ENCODE assay signal across 11 cellular contexts in genomic region chr1:209783338-209783737, GRCh38. TPM values are rescaled to one million over a fixed set of nuclear protein-coding genes. Genes with fewer than 3 reads are reported as not detected.
DNase-seq lines count a peak whose midpoint lies in the region; ATAC-seq and TF ChIP-seq lines count a peak whose summit lies in the region.
"Had no signal": no experiment of that assay in that cellular context is flagged by ENCODE, and none has a peak within 500 bp of the region (broad histone marks: within the 10 kb centered on the region; RNA-seq: fewer than 3 reads in every experiment).

No MANE protein-coding gene starts in this region.

- H3K9me3 Mint-ChIP-seq in activated T-cell treated with anti-CD3 and anti-CD28 coated beads, Interleukin-2, amount 50 U/mL, for 72 hours = peaks cover 2 to 3% of the 10 kb centered on the region in 2 donors
- no peaks in the 10 kb centered on the region for H3K9me3 Mint-ChIP-seq in T-cell
- no peaks in the 10 kb centered on the region for H3K9me3 Mint-ChIP-seq in stimulated activated memory B cell treated with anti-CD40 and anti-IgM and Interleukin-4, amounts not matched to agents 10 μg/mL and 1 μg/mL and 100 μg/mL, for 72 hours

- H3K27me3 Mint-ChIP-seq in activated T-cell treated with anti-CD3 and anti-CD28 coated beads, Interleukin-2, amount 50 U/mL, for 72 hours (ENCODE audit: low read depth) = no peaks in the 10 kb centered on the region
- H3K27me3 Mint-ChIP-seq in T-cell = no peaks in the 10 kb centered on the region
- peaks cover 18% of the 10 kb centered on the region for H3K27me3 Mint-ChIP-seq in stimulated activated memory B cell treated with anti-CD40 and anti-IgM and Interleukin-4, amounts not matched to agents 10 μg/mL and 1 μg/mL and 100 μg/mL, for 72 hours

- CTCF ChIA-PET in T-cell (lab: Charles Lee) = interaction anchor here (1.3 to 2.6 kb wide), 3 partner anchors 15 to 34 kb away, joined by 3 to 9 read pairs (median 3); no protein-coding TSS in a partner anchor

- peak overlapping the region; percentile 82 to 92 for H3K4me3 Mint-ChIP-seq in activated T-cell treated with anti-CD3 and anti-CD28 coated beads, Interleukin-2, amount 50 U/mL, for 72 hours
- H3K4me3 Mint-ChIP-seq in T-cell = peak overlapping the region; percentile 87 to 92 (median 89)
- H3K4me3 Mint-ChIP-seq in stimulated activated memory B cell treated with anti-CD40 and anti-IgM and Interleukin-4, amounts not matched to agents 10 μg/mL and 1 μg/mL and 100 μg/mL, for 72 hours = peak overlapping the region; percentile 88

- DNase-seq in activated T-cell treated with anti-CD3 and anti-CD28 coated beads, Interleukin-2, amount 50 U/mL, for 72 hours = no peak
- no peak for DNase-seq in activated T-cell treated with anti-CD3 and anti-CD28 coated beads, Interleukin-2, amount 50 U/mL, for 48 hours
- DNase-seq in T-cell (no peak), foreskin fibroblast (no peak), kidney glomerular epithelial cell (lab: John Stamatoyannopoulos, UW) (no peak)
- DNase-seq: amniotic stem cell, NCI-H69 had no signal

- POLR2A ChIA-PET in T-cell (lab: Charles Lee) = interaction anchor here (0.6 to 1.6 kb wide), 4 partner anchors 9 to 24 kb away, joined by 3 to 7 read pairs (median 4); partner anchors contain the start of gene IRF6 (in 1 of the 2)

- TF ChIP-seq CTCF in foreskin fibroblast (IDR thresholded peaks at IDR 0.05; ENCODE audit: low read depth, low read length) = no peak

- H3K27ac Mint-ChIP-seq in activated T-cell treated with anti-CD3 and anti-CD28 coated beads, Interleukin-2, amount 50 U/mL, for 72 hours = peak overlapping the region; percentile 20
- peak overlapping the region; percentile 97 to 98 for H3K27ac Mint-ChIP-seq in T-cell
- H3K27ac Mint-ChIP-seq in stimulated activated memory B cell treated with anti-CD40 and anti-IgM and Interleukin-4, amounts not matched to agents 10 μg/mL and 1 μg/mL and 100 μg/mL, for 72 hours = peak overlapping the region; percentile 93

- H3K4me3 ChIP-seq in foreskin fibroblast (ENCODE audit: low read depth in 1 of 2, low read length in 2 of 2) = peak overlapping the region; percentile 75 to 87

- peaks cover 9 to 11% of the 10 kb centered on the region in 2 donors for H3K36me3 Mint-ChIP-seq in activated T-cell treated with anti-CD3 and anti-CD28 coated beads, Interleukin-2, amount 50 U/mL, for 72 hours (ENCODE audit: insufficient read depth in 2 of 2)
- H3K36me3 Mint-ChIP-seq in T-cell = peaks cover 28% of the 10 kb centered on the region
- H3K36me3 Mint-ChIP-seq in stimulated activated memory B cell treated with anti-CD40 and anti-IgM and Interleukin-4, amounts not matched to agents 10 μg/mL and 1 μg/mL and 100 μg/mL, for 72 hours = peaks cover 38% of the 10 kb centered on the region

- H3K4me1 Mint-ChIP-seq in activated T-cell treated with anti-CD3 and anti-CD28 coated beads, Interleukin-2, amount 50 U/mL, for 72 hours (ENCODE audit: low read depth) = peaks cover 38% of the 10 kb centered on the region
- peaks cover 40 to 44% (median 41%) of the 10 kb centered on the region in 3 donors for H3K4me1 Mint-ChIP-seq in T-cell
- H3K4me1 Mint-ChIP-seq in stimulated activated memory B cell treated with anti-CD40 and anti-IgM and Interleukin-4, amounts not matched to agents 10 μg/mL and 1 μg/mL and 100 μg/mL, for 72 hours = peaks cover 20% of the 10 kb centered on the region

- ATAC-seq in activated T-cell treated with anti-CD3 and anti-CD28 coated beads, Interleukin-2, amount 50 U/mL, for 72 hours (replicated peaks in 1 of 2) = no peak
- ATAC-seq in T-cell (replicated peaks in 1 of 4) (no peak), GM21447 (IDR thresholded peaks at IDR 0.05; ENCODE audit: unreplicated experiment) (no peak), HG03135 (IDR thresholded peaks at IDR 0.05; ENCODE audit: unreplicated experiment) (no peak)
- no peak for ATAC-seq in stimulated activated memory B cell treated with anti-CD40 and anti-IgM and Interleukin-4, amounts not matched to agents 10 μg/mL and 1 μg/mL and 100 μg/mL, for 72 hours

RNA-seq across cellular contexts. Expression of gene C1orf74, which starts 1.0 kb away (rescaled TPM):
- 1 to 10 TPM; 2.8 to 3.3 TPM for total RNA-seq in activated T-cell treated with anti-CD3 and anti-CD28 coated beads, Interleukin-2, amount 50 U/mL, for 72 hours
- total RNA-seq in T-cell = 1 to 10 TPM in 3 of 5 donors, under 1 TPM in 2; 0.58 to 1.3 (median 1.2) TPM

RNA-seq across cellular contexts. Expression of gene IRF6, which starts 22.6 kb away (rescaled TPM):
- total RNA-seq in activated T-cell treated with anti-CD3 and anti-CD28 coated beads, Interleukin-2, amount 50 U/mL, for 72 hours = 1 to 10 TPM in 1 of 2 donors, under 1 TPM in 1; 0.49 to 2.3 TPM
- 1 to 10 TPM in 3 of 5 donors, under 1 TPM in 2; 0.16 to 2.6 (median 1.0) TPM for total RNA-seq in T-cell
- total RNA-seq: Daoy had no signal

RNA-seq across cellular contexts. Expression of gene TRAF3IP3, which starts 27.5 kb away (rescaled TPM):
- total RNA-seq in activated T-cell treated with anti-CD3 and anti-CD28 coated beads, Interleukin-2, amount 50 U/mL, for 72 hours = 100 to 1,000 TPM; 127 to 157 TPM
- 100 to 1,000 TPM; 332 to 502 (median 465) TPM for total RNA-seq in T-cell
- total RNA-seq: Daoy had no signal

RNA-seq across cellular contexts. Expression of gene UTP25, which starts 44.4 kb away (rescaled TPM):
- 10 to 100 TPM; 11.5 to 11.9 TPM for total RNA-seq in activated T-cell treated with anti-CD3 and anti-CD28 coated beads, Interleukin-2, amount 50 U/mL, for 72 hours
- total RNA-seq in T-cell = 10 to 100 TPM in 3 of 5 donors, 1 to 10 TPM in 2; 9.1 to 19.9 (median 14.5) TPM

Comparison
In these comparisons a context has a peak if more than half of its experiments do, and no peak if none do; other contexts are left out.
1. H3K27ac Mint-ChIP-seq: peak in every context shown above with its lines; median percentile 98 in T-cell; 93 in stimulated activated memory B cell treated with anti-CD40 and anti-IgM and Interleukin-4, amounts not matched to agents 10 μg/mL and 1 μg/mL and 100 μg/mL, for 72 hours; 20 in activated T-cell treated with anti-CD3 and anti-CD28 coated beads, Interleukin-2, amount 50 U/mL, for 72 hours.